Comparison of ENCODE assay signal across 15 cellular contexts in the genomic region with DNA sequence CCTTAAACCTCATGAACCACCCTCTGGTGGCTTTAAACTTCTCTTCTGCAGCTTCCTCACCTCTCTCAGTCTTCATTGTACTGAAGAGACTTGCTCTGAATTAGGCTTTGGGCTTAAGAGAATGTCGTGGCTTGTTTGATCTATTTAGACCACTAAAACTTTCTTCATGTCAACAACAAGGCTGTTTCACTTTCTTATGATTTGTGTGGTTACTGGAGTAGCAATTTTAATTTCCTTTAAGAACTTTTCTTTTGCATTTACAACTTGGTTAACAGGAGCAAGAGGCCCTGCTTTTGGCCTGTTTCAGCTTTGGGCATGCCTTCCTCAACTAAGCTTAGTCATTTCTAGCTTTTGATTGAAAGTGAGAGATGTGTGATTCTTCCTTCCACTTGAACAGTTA. TPM values are rescaled to one million over a fixed set of nuclear protein-coding genes. Genes with fewer than 3 reads are reported as not detected.
DNase-seq lines count a peak whose midpoint lies in the region; ATAC-seq and TF ChIP-seq lines count a peak whose summit lies in the region.
"Had no signal": no experiment of that assay in that cellular context is flagged by ENCODE, and none has a peak within 500 bp of the region (broad histone marks: within the 10 kb centered on the region; RNA-seq: fewer than 3 reads in every experiment).

No MANE protein-coding gene starts in this region.

- H3K36me3 ChIP-seq in gastroesophageal sphincter: peaks cover 0 to 16% of the 10 kb centered on the region in 2 donors
- H3K36me3 ChIP-seq: BLaER1 treated with 17β-estradiol and CSF1 and Interleukin-3, amounts not matched to agents 10 nM and 100 nM had no signal

- ATAC-seq in HG02610 (IDR thresholded peaks at IDR 0.05; ENCODE audit: unreplicated experiment) (peak; percentile 54), gastroesophageal sphincter (no peak)
- ATAC-seq in activated T-helper 17 cell treated with anti-CD3 and anti-CD28 coated beads, Interleukin-2, amount 50 U/mL, for 72 hours (replicated peaks): peak; percentile 90

- no peaks in the 10 kb centered on the region for H3K4me1 ChIP-seq in gastroesophageal sphincter
- H3K4me1 ChIP-seq: BLaER1 treated with 17β-estradiol and CSF1 and Interleukin-3, amounts not matched to agents 10 nM and 100 nM; parathyroid adenoma had no signal

- DNase-seq in GM12864 (ENCODE audit: low read depth) (peak; percentile 22), EL (no peak), kidney glomerular epithelial cell (lab: John Stamatoyannopoulos, UW) (no peak)
- DNase-seq in stimulated activated CD4-positive, alpha-beta T cell treated with anti-CD3 and anti-CD28 coated beads, Interleukin-15, amount 100 ng/mL, for 48 hours (ENCODE audit: low read depth in 2 of 2): peak; percentile 3 to 14
- DNase-seq in activated effector memory CD4-positive, alpha-beta T cell treated with Interleukin-2 at 50 U/mL for 16 hours: no peak
- DNase-seq: mammary epithelial cell, NCI-H2171, SK-N-SH, substantia nigra had no signal

- H3K4me3 Mint-ChIP-seq in activated T-helper 17 cell treated with anti-CD3 and anti-CD28 coated beads, Interleukin-2, amount 50 U/mL, for 72 hours: peak overlapping the region; percentile 29

- TF ChIP-seq EP300 in gastroesophageal sphincter (IDR thresholded peaks at IDR 0.05): no peak

- peaks cover 18% of the 10 kb centered on the region for H3K4me1 Mint-ChIP-seq in activated T-helper 17 cell treated with anti-CD3 and anti-CD28 coated beads, Interleukin-2, amount 50 U/mL, for 72 hours

- TF ChIP-seq POLR2A in gastroesophageal sphincter (IDR thresholded peaks at IDR 0.05): no peak

- no peak for TF ChIP-seq CTCF in GM12864 (IDR thresholded peaks at IDR 0.05; ENCODE audit: low read depth, low read length, missing control alignments)
- no peak for TF ChIP-seq CTCF in gastroesophageal sphincter (IDR thresholded peaks at IDR 0.05)

- no peaks in the 10 kb centered on the region for H3K9me3 Mint-ChIP-seq in activated T-helper 17 cell treated with anti-CD3 and anti-CD28 coated beads, Interleukin-2, amount 50 U/mL, for 72 hours

- 88 to 93% methylated on average over 1 of the region's 1 CpG for WGBS in gastroesophageal sphincter (ENCODE audit: low coverage in 1 of 2), 2 donors

- no peak overlapping the region for H3K27ac ChIP-seq in gastroesophageal sphincter
- H3K27ac ChIP-seq: BLaER1 treated with 17β-estradiol and CSF1 and Interleukin-3, amounts not matched to agents 10 nM and 100 nM; coronary artery; parathyroid adenoma had no signal

- H3K4me3 ChIP-seq in GM12864 (ENCODE audit: low read depth, low read length): no peak overlapping the region
- H3K4me3 ChIP-seq in gastroesophageal sphincter: no peak overlapping the region
- H3K4me3 ChIP-seq: BLaER1 treated with 17β-estradiol and CSF1 and Interleukin-3, amounts not matched to agents 10 nM and 100 nM; coronary artery had no signal

- H3K27me3 ChIP-seq in gastroesophageal sphincter: no peaks in the 10 kb centered on the region
- H3K27me3 ChIP-seq: BLaER1 treated with 17β-estradiol and CSF1 and Interleukin-3, amounts not matched to agents 10 nM and 100 nM had no signal

- no peaks in the 10 kb centered on the region for H3K36me3 Mint-ChIP-seq in activated T-helper 17 cell treated with anti-CD3 and anti-CD28 coated beads, Interleukin-2, amount 50 U/mL, for 72 hours (ENCODE audit: low read depth)

- peaks cover 0 to 9% (median 0%) of the 10 kb centered on the region in 3 donors for H3K9me3 ChIP-seq in gastroesophageal sphincter
- H3K9me3 ChIP-seq: SK-N-SH had no signal

- H3K27me3 Mint-ChIP-seq in activated T-helper 17 cell treated with anti-CD3 and anti-CD28 coated beads, Interleukin-2, amount 50 U/mL, for 72 hours: no peaks in the 10 kb centered on the region

- peak overlapping the region; percentile 77 for H3K27ac Mint-ChIP-seq in activated T-helper 17 cell treated with anti-CD3 and anti-CD28 coated beads, Interleukin-2, amount 50 U/mL, for 72 hours

RNA-seq across cellular contexts. Expression of a gene that starts 38.1 kb away (rescaled TPM):
- 1 to 10 TPM in 1 of 2 donors, under 1 TPM in 1; 0.71 to 2.2 TPM for total RNA-seq in activated T-helper 17 cell treated with anti-CD3 and anti-CD28 coated beads, Interleukin-2, amount 50 U/mL, for 72 hours
- 10 to 100 TPM in 3 of 4 donors, 1 to 10 TPM in 1; 4.3 to 29.5 (median 27.0) TPM for total RNA-seq in gastroesophageal sphincter

RNA-seq across cellular contexts. Expression of a gene that starts 48.6 kb away (rescaled TPM):
- total RNA-seq in activated T-helper 17 cell treated with anti-CD3 and anti-CD28 coated beads, Interleukin-2, amount 50 U/mL, for 72 hours: 10 to 100 TPM; 12.1 to 24.0 TPM
- total RNA-seq in gastroesophageal sphincter: 10 to 100 TPM in 1 of 4 donors, 1 to 10 TPM in 3; 5.9 to 21.2 (median 7.7) TPM

Comparison
In these comparisons a context has a peak if more than half of its experiments do, and no peak if none do; other contexts are left out.
1. DNase-seq: peak in GM12864 (single experiment) and stimulated activated CD4-positive, alpha-beta T cell treated with anti-CD3 and anti-CD28 coated beads, Interleukin-15, amount 100 ng/mL, for 48 hours (2 of 2); none in EL (single experiment), activated effector memory CD4-positive, alpha-beta T cell treated with Interleukin-2 at 50 U/mL for 16 hours (single experiment) and kidney glomerular epithelial cell (single experiment).